In the genomic region with DNA sequence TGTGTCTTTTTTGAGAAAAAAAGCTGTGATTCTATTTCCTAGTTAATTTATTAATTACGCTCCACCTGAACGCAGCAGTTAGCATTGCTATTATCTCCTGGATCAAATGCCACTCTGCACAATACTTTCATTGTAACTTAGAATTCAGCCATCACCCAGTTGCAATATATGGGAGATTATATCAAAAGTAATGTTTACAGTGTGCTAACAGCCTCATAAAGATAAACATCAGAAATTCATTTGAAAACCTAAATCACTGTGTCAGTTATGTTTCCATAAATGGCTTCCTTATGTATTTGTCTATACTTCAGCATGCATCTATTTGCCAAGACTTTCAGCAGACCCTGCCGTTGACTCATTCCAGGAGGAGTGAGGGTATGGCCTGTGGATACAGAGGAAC, we compare ENCODE assay signal across 24 cellular contexts.
A peak's percentile ranks its signal among the peaks of the same experiment; 100 is the strongest.
DNase-seq lines count a peak whose midpoint lies in the region; ATAC-seq, FAIRE-seq and TF ChIP-seq lines count a peak whose summit lies in the region.
"Had no signal": no experiment of that assay in that cellular context is flagged by ENCODE, and none has a peak within 500 bp of the region (broad histone marks: within the 10 kb centered on the region; RNA-seq: fewer than 3 reads in every experiment).

No MANE protein-coding gene starts in this region.

- CTCF ChIA-PET in Panc1 (lab: Charles Lee), result no interaction called here

- ATAC-seq in Panc1, result peak; percentile 87
- peak; percentile 69 for ATAC-seq in mucosa of descending colon
- ATAC-seq in GM19395 (IDR thresholded peaks at IDR 0.05; ENCODE audit: unreplicated experiment), result no peak
- ATAC-seq: HCT116, HepG2, Right ventricle myocardium inferior had no signal

- POLR2A ChIA-PET in Panc1 (lab: Charles Lee), result no interaction called here

- H3K27ac ChIP-seq in C4-2B (peak overlapping the region; percentile 60; the same call in 1 of the 2 replicates), Panc1 (ENCODE audit: low read length) (peak overlapping the region; percentile 62; the same call in 1 of the 2 replicates)
- H3K27ac ChIP-seq: HL-60 had no signal

- no peaks in the 10 kb centered on the region for H3K27me3 ChIP-seq in Panc1 (ENCODE audit: control insufficient read depth, insufficient read depth, low read length)

- no peak for FAIRE-seq in HTR-8/SVneo (lab: Jason Lieb, UNC)
- FAIRE-seq: GM12892, GM19239, HepG2 had no signal

- no peaks in the 10 kb centered on the region for H3K9me3 ChIP-seq in Panc1 (ENCODE audit: control insufficient read depth, insufficient read depth, low read depth, low read length)
- no peaks in the 10 kb centered on the region for H3K9me3 ChIP-seq in mucosa of descending colon

- DNase-seq in NCI-H1105 (lab: John Stamatoyannopoulos, UW), result peak; percentile 2
- no peak for DNase-seq in Panc1 (ENCODE audit: low read depth, low spot score)
- DNase-seq in mucosa of descending colon, result peak in 1 of 3 donors; percentile 7
- DNase-seq in DMS53 (lab: John Stamatoyannopoulos, UW), result no peak
- no peak for DNase-seq in HTR-8/SVneo (ENCODE audit: insufficient read length, low spot score)
- DNase-seq: C1 segment of cervical spinal cord; CD8-positive, alpha-beta memory T cell; DMS 273 treated with DMSO at 0.1 percent for 48 hours; DMS79 treated with DMSO at 0.1 percent for 48 hours; Kasumi-1; MV-4-11; NCI-H2029; NCI-H226; NCI-H510A; NCI-H774; SW 1271 had no signal

- no peaks in the 10 kb centered on the region for H3K36me3 ChIP-seq in Panc1 (ENCODE audit: control insufficient read depth, insufficient read depth, low read length)
- H3K36me3 ChIP-seq in mucosa of descending colon (ENCODE audit: low read depth), result no peaks in the 10 kb centered on the region

- BruUV-seq in Panc1 (replicated peaks; lab: Mats Ljungman, UMichigan), result no TSS peak

- no peak for TF ChIP-seq CTCF in C4-2B (conservative IDR thresholded peaks at IDR 0.05)
- TF ChIP-seq CTCF in Panc1 (IDR thresholded peaks at IDR 0.05), result no peak
- no peak for TF ChIP-seq CTCF in mucosa of descending colon (IDR thresholded peaks at IDR 0.05)

- H3K4me3 ChIP-seq in Panc1 (ENCODE audit: low read depth in 2 of 2, low read length in 2 of 2) (no peak overlapping the region), mucosa of descending colon (no peak overlapping the region)

- intact Hi-C loops in Panc1 (cut with micrococcal nuclease; ENCODE audit: unreplicated experiment) (no loop called here), mucosa of descending colon (cut with DNase I, micrococcal nuclease) (no loop called here)

- H3K4me1 ChIP-seq in Panc1 (ENCODE audit: control insufficient read depth, insufficient read depth, low read length) (no peaks in the 10 kb centered on the region), mucosa of descending colon (ENCODE audit: low read depth) (no peaks in the 10 kb centered on the region)

- in situ Hi-C loops in Panc1 (cut with HindIII; ENCODE audit: low pct_unique_long_range_greater_than_20kb, low sequenced_read_pairs), result no loop called here
